ENCODE assay signal across 17 cellular contexts in the genomic region with DNA sequence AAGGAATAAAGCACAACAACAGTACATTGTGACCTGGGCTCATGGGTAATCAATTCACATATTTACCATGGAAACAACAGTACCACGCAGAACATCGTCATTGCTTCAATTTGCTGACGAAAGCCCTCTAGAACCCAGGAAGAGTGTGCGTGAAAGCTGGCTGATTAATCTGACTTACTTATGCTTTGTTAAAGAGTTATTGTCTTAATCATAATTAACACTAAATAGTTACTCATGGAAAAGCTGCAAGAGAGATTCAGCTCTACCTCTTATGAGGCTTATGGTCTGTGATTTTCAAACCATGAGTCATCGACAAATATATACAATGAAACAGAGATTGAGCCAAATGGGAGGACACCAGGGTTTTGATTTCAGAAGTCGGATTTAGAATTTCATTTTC.
DNase-seq lines count a peak whose midpoint lies in the region; ATAC-seq and TF ChIP-seq lines count a peak whose summit lies in the region.
"Had no signal": no experiment of that assay in that cellular context is flagged by ENCODE, and none has a peak within 500 bp of the region (broad histone marks: within the 10 kb centered on the region; RNA-seq: fewer than 3 reads in every experiment).

No MANE protein-coding gene starts in this region.

- TF ChIP-seq CTCF in astrocyte of the cerebellum (IDR thresholded peaks at IDR 0.05; ENCODE audit: low read depth, low read length, missing control alignments): no peak
- TF ChIP-seq CTCF in retinal pigment epithelial cell (conservative IDR thresholded peaks at IDR 0.05; ENCODE audit: low read depth, low read length): no peak
- TF ChIP-seq CTCF in GM10266 (IDR thresholded peaks at IDR 0.05; ENCODE audit: control insufficient read depth, insufficient read depth, low read depth, missing control alignments): no peak

- no peak for ATAC-seq in GM21737 (IDR thresholded peaks at IDR 0.05; ENCODE audit: unreplicated experiment)
- ATAC-seq: heart left ventricle had no signal

- peak; percentile 18 for DNase-seq in DMS53 (lab: John Stamatoyannopoulos, UW)
- no peak for DNase-seq in DMS53 treated with DMSO at 0.1 percent for 48 hours (lab: John Stamatoyannopoulos, UW; ENCODE audit: unreplicated experiment)
- peak in 2 of 3 experiments; percentile 80 to 97 for DNase-seq in NCI-H1417 (lab: John Stamatoyannopoulos, UW)
- peak; percentile 36 for DNase-seq in astrocyte of the cerebellum (ENCODE audit: low read depth)
- peak; percentile 65 for DNase-seq in retinal pigment epithelial cell (ENCODE audit: low read depth)
- no peak for DNase-seq in GM10266 (ENCODE audit: extremely low spot score)
- DNase-seq in cortex of kidney (lab: John Stamatoyannopoulos, UW): no peak
- DNase-seq: activated CD4-positive, alpha-beta T cell treated with anti-CD3 and anti-CD28 coated beads, Interleukin-2, amount 50 U/mL, for 1 hour; activated gamma-delta T cell; effector memory CD4-positive, alpha-beta T cell; H9; heart left ventricle; left ventricle myocardium inferior; NCI-H446; stimulated activated CD4-positive, alpha-beta T cell treated with anti-CD3 and anti-CD28 coated beads, Interleukin-2, amount 100 ng/mL, for 24 hours; transverse colon had no signal

- in situ Hi-C loops in astrocyte of the cerebellum (cut with HindIII; ENCODE audit: low sequenced_read_pairs): no loop called here

- H3K4me3 ChIP-seq in astrocyte of the cerebellum (ENCODE audit: low read depth, low read length) (peak overlapping the region; percentile 5), retinal pigment epithelial cell (ENCODE audit: low read length) (peak overlapping the region; percentile 38)
- H3K4me3 ChIP-seq: heart left ventricle, left ventricle myocardium inferior, transverse colon had no signal

Comparison
In these comparisons a context has a peak if more than half of its experiments do, and no peak if none do; other contexts are left out.
1. DNase-seq: peak in DMS53 (single experiment), NCI-H1417 (2 of 3), astrocyte of the cerebellum (single experiment) and retinal pigment epithelial cell (single experiment); none in DMS53 treated with DMSO at 0.1 percent for 48 hours (single experiment), GM10266 (single experiment) and cortex of kidney (single experiment).